Comparison of ENCODE assay signal across 7 cellular contexts in genomic region chr6:15246217-15247211, GRCh38. TPM values are rescaled to one million over a fixed set of nuclear protein-coding genes. Genes with fewer than 3 reads are reported as not detected.
A peak's percentile ranks its signal among the peaks of the same experiment; 100 is the strongest.
DNase-seq lines count a peak whose midpoint lies in the region; ATAC-seq and TF ChIP-seq lines count a peak whose summit lies in the region.

No MANE protein-coding gene starts in this region.

- no peak for DNase-seq in H7
- DNase-seq in PC-3, result no peak
- peak in 1 of 2 donors; percentile 14 for DNase-seq in central memory CD8-positive, alpha-beta T cell (ENCODE audit: low spot score in 2 of 2)
- no peak for DNase-seq in KG1 (lab: John Stamatoyannopoulos, UW)
- no peak for DNase-seq in NCI-H1436 treated with DMSO at 0.1 percent for 48 hours (lab: John Stamatoyannopoulos, UW)

- no peaks in the 10 kb centered on the region for H3K9me3 Mint-ChIP-seq in central memory CD8-positive, alpha-beta T cell

- H3K4me2 ChIP-seq in PC-3 (ENCODE audit: low read length), result peak overlapping the region; percentile 78

- no peak for ATAC-seq in PC-3
- ATAC-seq in central memory CD8-positive, alpha-beta T cell (replicated peaks; ENCODE audit: extremely low read depth, poor library complexity, severe bottlenecking), result no peak
- ATAC-seq in GM21390 (IDR thresholded peaks at IDR 0.05; ENCODE audit: unreplicated experiment), result no peak

- H3K9me2 ChIP-seq in PC-3 (replicated peaks; ENCODE audit: low read length), result no peaks in the 10 kb centered on the region

- H3K4me1 Mint-ChIP-seq in central memory CD8-positive, alpha-beta T cell, result peaks cover 46% of the 10 kb centered on the region

- H3K4me3 ChIP-seq in H7 (ENCODE audit: insufficient read depth, low read depth, low read length) (peak overlapping the region; percentile 96), PC-3 (ENCODE audit: low read length) (peak overlapping the region; percentile 78), mucosa of rectum (ENCODE audit: low read length in 2 of 2) (peak overlapping the region; percentile 89 to 90)

- peaks cover 29% of the 10 kb centered on the region for H3K36me3 Mint-ChIP-seq in central memory CD8-positive, alpha-beta T cell (ENCODE audit: insufficient read depth)

- H2AFZ ChIP-seq in PC-3 (ENCODE audit: low read length), result peak overlapping the region; percentile 92; the same call in 1 of the 2 replicates

- peak overlapping the region; percentile 96 for H3K27ac Mint-ChIP-seq in central memory CD8-positive, alpha-beta T cell (ENCODE audit: low read depth)

- peak overlapping the region; percentile 98 for H3K4me3 Mint-ChIP-seq in central memory CD8-positive, alpha-beta T cell

- BruUV-seq in PC-3 (replicated peaks; lab: Mats Ljungman, UMichigan), result TSS peak; percentile 80

- TF ChIP-seq CTCF in PC-3 (conservative IDR thresholded peaks at IDR 0.05; ENCODE audit: low read depth, low read length), result no peak

- H3K9ac ChIP-seq in PC-3 (ENCODE audit: low read length) (peak overlapping the region; percentile 86), mucosa of rectum (ENCODE audit: low read depth in 1 of 2, low read length in 2 of 2) (peak overlapping the region; percentile 66 to 96)

- H3K79me2 ChIP-seq in PC-3 (ENCODE audit: low read length), result peaks cover 55% of the 10 kb centered on the region

- CTCF ChIA-PET in PC-3 (lab: Charles Lee), result interaction anchor here (0.6 to 0.7 kb wide), 2 partner anchors 276 to 660 kb away, joined by 8 to 10 read pairs; no protein-coding TSS in a partner anchor

- no peaks in the 10 kb centered on the region for H3K27me3 Mint-ChIP-seq in central memory CD8-positive, alpha-beta T cell

- H3K27ac ChIP-seq in PC-3 (ENCODE audit: low read length) (0 out of 2 replicates have a peak overlapping the region, but pooled peaks have one; percentile 62), mucosa of rectum (ENCODE audit: low read depth in 2 of 2, low read length in 2 of 2) (peak overlapping the region; percentile 95 to 96)

- peaks cover 30% of the 10 kb centered on the region for H4K20me1 ChIP-seq in PC-3 (ENCODE audit: low read length)

- intact Hi-C loops in PC-3 (cut with micrococcal nuclease), result loop anchor here (5.0 to 10.0 kb wide), 5 partner anchors 219 to 974 kb away; no protein-coding TSS in a partner anchor

- no peaks in the 10 kb centered on the region for H3F3A ChIP-seq in PC-3 (ENCODE audit: low read length, unreplicated experiment)

- POLR2A ChIA-PET in PC-3 (lab: Charles Lee; ENCODE audit: unreplicated experiment), result interaction anchor here (0.6 kb wide), 1 partner anchor 179 kb away, joined by 8 read pairs; no protein-coding TSS in a partner anchor

- H3K27me3 ChIP-seq in H7 (ENCODE audit: control insufficient read depth, insufficient read depth, low read length) (no peaks in the 10 kb centered on the region), PC-3 (ENCODE audit: low read length) (no peaks in the 10 kb centered on the region), mucosa of rectum (ENCODE audit: control insufficient read depth in 2 of 2, insufficient read depth in 2 of 2, low read length in 2 of 2) (no peaks in the 10 kb centered on the region)

- H3K4me1 ChIP-seq in PC-3 (ENCODE audit: insufficient read depth, low read length) (peaks cover 25% of the 10 kb centered on the region), mucosa of rectum (ENCODE audit: control insufficient read depth in 2 of 2, insufficient read depth in 2 of 2, low read length in 2 of 2) (peaks cover 21 to 31% of the 10 kb centered on the region in 2 donors)

- H3K36me3 ChIP-seq in H7 (replicated peaks; ENCODE audit: control insufficient read depth, insufficient read depth, low read length), result peaks cover 2% of the 10 kb centered on the region; the same call in 1 of the 2 replicates
- H3K36me3 ChIP-seq in PC-3 (ENCODE audit: low read depth, low read length), result no peaks in the 10 kb centered on the region
- H3K36me3 ChIP-seq in mucosa of rectum (ENCODE audit: control insufficient read depth in 2 of 2, insufficient read depth in 2 of 2, low read length in 2 of 2), result no peaks in the 10 kb centered on the region

- no peaks in the 10 kb centered on the region for H3K9me3 ChIP-seq in PC-3 (ENCODE audit: low read length)
- H3K9me3 ChIP-seq in mucosa of rectum (ENCODE audit: control insufficient read depth in 2 of 2, low read length in 2 of 2), result no peaks in the 10 kb centered on the region

RNA-seq across cellular contexts. Expression of gene JARID2, which starts 0.6 kb away (rescaled TPM):
- total RNA-seq in H7 (2014; rRNA removed; shearing (Covaris generic)), result 95.2 and 147 TPM in 2 replicates
- 11.0 and 13.1 TPM in 2 replicates for total RNA-seq in PC-3 (2014; rRNA removed)
